Comparison of ENCODE assay signal across 1 cellular context in genomic region chr19:17136617-17137016, GRCh38.
TF ChIP-seq lines count a peak whose summit lies in the region.

No MANE protein-coding gene starts in this region.

TF ChIP-seq in HepG2, 621 proteins besides CTCF, POLR2A, EP300 and RAD21 (continued from another document and continues in another):
- TF ChIP-seq MED8 (CRISPR knock-in tag; IDR thresholded peaks at IDR 0.05; ENCODE audit: insufficient replicate concordance) (no peak), ATF7 (IDR thresholded peaks at IDR 0.05) (no peak), ATF7 (CRISPR knock-in tag; IDR thresholded peaks at IDR 0.05) (no peak), ZNF615 (CRISPR knock-in tag; IDR thresholded peaks at IDR 0.05; ENCODE audit: borderline replicate concordance) (no peak), CEBPG (CRISPR knock-in tag; IDR thresholded peaks at IDR 0.05) (peak; percentile 71), HNF4A (CRISPR knock-in tag; IDR thresholded peaks at IDR 0.05) (peak; percentile 78), MTF2 (CRISPR knock-in tag; IDR thresholded peaks at IDR 0.05; ENCODE audit: borderline replicate concordance) (no peak), RARA (CRISPR knock-in tag; IDR thresholded peaks at IDR 0.05) (peak; percentile 45; the same call in 1 of the 2 replicates), CREB3 (CRISPR knock-in tag; IDR thresholded peaks at IDR 0.05) (no peak), NFRKB (IDR thresholded peaks at IDR 0.05) (no peak), SOX6 (IDR thresholded peaks at IDR 0.05) (no peak), SOX6 (CRISPR knock-in tag; IDR thresholded peaks at IDR 0.05) (no peak), RCOR2 (CRISPR knock-in tag; IDR thresholded peaks at IDR 0.05) (no peak), ZNF83 (CRISPR knock-in tag; IDR thresholded peaks at IDR 0.05; ENCODE audit: borderline replicate concordance) (no peak), ZNF430 (CRISPR knock-in tag; IDR thresholded peaks at IDR 0.05) (no peak), PCBP1 (IDR thresholded peaks at IDR 0.05; ENCODE audit: borderline replicate concordance, low read depth, low read length) (no peak), SNAPC4 (CRISPR knock-in tag; IDR thresholded peaks at IDR 0.05) (no peak), GPBP1L1 (CRISPR knock-in tag; IDR thresholded peaks at IDR 0.05) (no peak), ZNF574 (CRISPR knock-in tag; IDR thresholded peaks at IDR 0.05) (0 out of 2 replicates have a peak, but pooled peaks have one; percentile 9), REST (IDR thresholded peaks at IDR 0.05; ENCODE audit: borderline replicate concordance in 1 of 2, low read depth in 1 of 2, low read length in 2 of 2) (no peak), ZBTB20 (CRISPR knock-in tag; IDR thresholded peaks at IDR 0.05; ENCODE audit: borderline replicate concordance, low read depth) (no peak), UBTF (CRISPR knock-in tag; IDR thresholded peaks at IDR 0.05) (no peak), SNAPC2 (CRISPR knock-in tag; IDR thresholded peaks at IDR 0.05) (no peak), ZNF337 (CRISPR knock-in tag; IDR thresholded peaks at IDR 0.05; ENCODE audit: borderline replicate concordance, low read depth) (no peak), ZSCAN12 (CRISPR knock-in tag; IDR thresholded peaks at IDR 0.05) (no peak), PPARG (CRISPR knock-in tag; conservative IDR thresholded peaks at IDR 0.05) (no peak), CHD2 (IDR thresholded peaks at IDR 0.05; ENCODE audit: low read depth, low read length) (no peak), SMYD3 (CRISPR knock-in tag; IDR thresholded peaks at IDR 0.05) (no peak), JUND (CRISPR knock-in tag; IDR thresholded peaks at IDR 0.05) (no peak), ATRX (CRISPR knock-in tag; IDR thresholded peaks at IDR 0.05; ENCODE audit: borderline replicate concordance) (no peak), ZNF501 (CRISPR knock-in tag; IDR thresholded peaks at IDR 0.05) (no peak), TEAD2 (CRISPR knock-in tag; IDR thresholded peaks at IDR 0.05) (no peak), ZNF777 (CRISPR knock-in tag; IDR thresholded peaks at IDR 0.05) (no peak), HMGXB4 (CRISPR knock-in tag; IDR thresholded peaks at IDR 0.05; ENCODE audit: borderline replicate concordance in 1 of 2, low read depth in 1 of 2) (no peak), RBAK (CRISPR knock-in tag; IDR thresholded peaks at IDR 0.05) (no peak), PAXIP1 (CRISPR knock-in tag; conservative IDR thresholded peaks at IDR 0.05) (peak; percentile 41; the same call in 1 of the 2 replicates), PAWR (CRISPR knock-in tag; IDR thresholded peaks at IDR 0.05; ENCODE audit: borderline replicate concordance) (no peak), ZNF589 (CRISPR knock-in tag; conservative IDR thresholded peaks at IDR 0.05) (no peak), KLF16 (CRISPR knock-in tag; IDR thresholded peaks at IDR 0.05) (no peak), ZNF678 (CRISPR knock-in tag; IDR thresholded peaks at IDR 0.05) (no peak), ZNF24 (IDR thresholded peaks at IDR 0.05) (no peak)
